In the genomic region with DNA sequence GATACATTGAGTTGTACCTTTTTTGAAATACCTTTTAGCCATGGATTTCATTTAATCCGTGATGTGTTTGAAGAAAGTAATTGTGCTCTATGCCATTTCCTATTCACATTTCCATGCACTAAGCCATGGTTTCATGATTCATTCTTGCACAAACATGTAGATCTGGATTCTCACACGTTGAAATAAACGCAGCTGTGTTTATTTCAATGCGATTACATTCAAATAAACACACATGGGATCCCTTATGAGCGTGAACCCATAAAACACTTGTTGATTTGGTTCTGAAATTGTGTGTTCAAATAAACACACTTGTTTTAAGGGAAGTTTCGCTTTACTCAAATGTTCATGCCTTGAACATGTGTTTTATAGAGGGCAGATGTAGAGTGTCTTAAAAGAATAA, we compare ENCODE assay signal across 32 cellular contexts. TPM values are rescaled to one million over a fixed set of nuclear protein-coding genes. Genes with fewer than 3 reads are reported as not detected.
A peak's percentile ranks its signal among the peaks of the same experiment; 100 is the strongest.
DNase-seq lines count a peak whose midpoint lies in the region; ATAC-seq and TF ChIP-seq lines count a peak whose summit lies in the region.
"Had no signal": no experiment of that assay in that cellular context is flagged by ENCODE, and none has a peak within 500 bp of the region (broad histone marks: within the 10 kb centered on the region; RNA-seq: fewer than 3 reads in every experiment).

No MANE protein-coding gene starts in this region.

- no peak for TF ChIP-seq POLR2A in IMR-90 (IDR thresholded peaks at IDR 0.05; ENCODE audit: low read depth, low read length)

- no peak overlapping the region for H2AK9ac ChIP-seq in IMR-90 (replicated peaks; ENCODE audit: low read depth, low read length, poor library complexity)

- H3K27me3 ChIP-seq in IMR-90 (ENCODE audit: control insufficient read depth, insufficient read depth, low read length), result no peaks in the 10 kb centered on the region
- H3K27me3 ChIP-seq: BE2C, foreskin keratinocyte, thyroid gland had no signal

- BruUV-seq in IMR-90 (replicated peaks; lab: Mats Ljungman, UMichigan), result no TSS peak

- ATAC-seq in IMR-90 (ENCODE audit: low read depth), result peak; percentile 77
- no peak for ATAC-seq in GM18502 (IDR thresholded peaks at IDR 0.05; ENCODE audit: poor library complexity, unreplicated experiment)
- ATAC-seq: activated T-cell treated with anti-CD3 and anti-CD28 coated beads, Interleukin-2, amount 50 U/mL, for 72 hours; CD8-positive, alpha-beta T cell; foreskin keratinocyte; naive thymus-derived CD8-positive, alpha-beta T cell; psoas muscle; sciatic nerve; SK-N-SH treated with all-trans-retinoic acid at 6 μM for 48 hours had no signal

- dilution Hi-C loops in IMR-90 (cut with HindIII; ENCODE audit: low sequenced_read_pairs, unreplicated experiment), result no loop called here

- H3K4me3 ChIP-seq in IMR-90 (ENCODE audit: insufficient read depth, low read depth, low read length) (no peak overlapping the region), choroid plexus epithelial cell (ENCODE audit: low read depth, low read length) (no peak overlapping the region)
- H3K4me3 ChIP-seq: psoas muscle, thyroid gland had no signal

- H2BK120ac ChIP-seq in IMR-90 (ENCODE audit: low read depth, low read length), result no peak overlapping the region

- H4K5ac ChIP-seq in IMR-90 (ENCODE audit: low read depth, low read length), result no peak overlapping the region

- peaks cover 4% of the 10 kb centered on the region; the same call in 1 of the 2 replicates for H4K20me1 ChIP-seq in IMR-90 (ENCODE audit: insufficient read depth, low read length)

- in situ Hi-C loops in IMR-90 (cut with MboI; ENCODE audit: low sequenced_read_pairs), result no loop called here

- no peak for TF ChIP-seq CTCF in IMR-90 (conservative IDR thresholded peaks at IDR 0.05; ENCODE audit: low read depth, low read length)
- TF ChIP-seq CTCF in choroid plexus epithelial cell (conservative IDR thresholded peaks at IDR 0.05; ENCODE audit: low read depth, low read length), result no peak

- H3K9me1 ChIP-seq in IMR-90 (ENCODE audit: insufficient read depth, low read length), result 0 out of 2 replicates have a peak, but pooled peaks cover 2% of the 10 kb centered on the region

- DNase-seq in EH (ENCODE audit: low read depth), result peak; percentile 26
- DNase-seq in IMR-90, result peak; percentile 85
- peak; percentile 13 for DNase-seq in choroid plexus epithelial cell (ENCODE audit: low read depth)
- DNase-seq in iris pigment epithelial cell (ENCODE audit: low read depth), result peak; percentile 55
- DNase-seq in activated naive CD4-positive, alpha-beta T cell treated with Interleukin-2 at 50 U/mL for 16 hours, result no peak
- no peak for DNase-seq in SKM-1 treated with dmso at 0.1 percent for 144 hours (lab: John Stamatoyannopoulos, UW; ENCODE audit: unreplicated experiment)
- no peak for DNase-seq in dedifferentiated amniotic fluid mesenchymal stem cell (ENCODE audit: extremely low spot score)
- DNase-seq: activated CD4-positive, alpha-beta T cell treated with anti-CD3 and anti-CD28 coated beads, Interleukin-2, amount 50 U/mL, for 48 hours; activated CD4-positive, CD25-positive, alpha-beta regulatory T cell treated with anti-CD3 and anti-CD28 coated beads, Interleukin-2, amount 50 U/mL, for 72 hours; activated naive CD4-positive, alpha-beta T cell treated with anti-CD3 and anti-CD28 coated beads, Interleukin-2, amount 10 ng/mL, durations not matched to agents 7 days and 5 days; activated T-cell treated with anti-CD3 and anti-CD28 coated beads, Interleukin-2, amount 50 U/mL, for 72 hours; amygdala; BE2C; CD8-positive, alpha-beta T cell; foreskin keratinocyte; head of caudate nucleus; midbrain; naive thymus-derived CD8-positive, alpha-beta T cell; NCI-H1417; NCI-H2081 treated with DMSO at 0.1 percent for 48 hours; NCI-H226; occipital lobe; psoas muscle; Right ventricle myocardium superior; stimulated activated CD4-positive, alpha-beta T cell treated with anti-CD3 and anti-CD28 coated beads, Interleukin-12 subunit alpha, Interleukin-12 subunit beta, amount 100 ng/mL, for 4 hours; stimulated activated CD4-positive, alpha-beta T cell treated with anti-CD3 and anti-CD28 coated beads, Interleukin-4, amount 100 ng/mL, for 1 hour; T-helper 2 cell; thyroid gland had no signal

- peak overlapping the region; percentile 42; the same call in 1 of the 2 replicates for H3K4me2 ChIP-seq in IMR-90 (ENCODE audit: low read depth, low read length)

- no peak overlapping the region for H2BK20ac ChIP-seq in IMR-90 (ENCODE audit: low read depth, low read length)

- intact Hi-C loops in IMR-90 (cut with micrococcal nuclease), result no loop called here

- peaks cover 9 to 15% of the 10 kb centered on the region in 2 experiments for H3K79me1 ChIP-seq in IMR-90 (ENCODE audit: low read depth in 1 of 2, low read length in 2 of 2)

- H3K9ac ChIP-seq in IMR-90 (ENCODE audit: low read depth, low read length), result no peak overlapping the region

- TF ChIP-seq RAD21 in IMR-90 (IDR thresholded peaks at IDR 0.05; ENCODE audit: low read length), result no peak

- no peak overlapping the region for H2AK5ac ChIP-seq in IMR-90 (ENCODE audit: low read depth, low read length)

- no peak overlapping the region for H3K23ac ChIP-seq in IMR-90 (ENCODE audit: low read depth, low read length)

- no peak overlapping the region for H2BK15ac ChIP-seq in IMR-90 (ENCODE audit: low read depth, low read length)

- no peaks in the 10 kb centered on the region for H3K36me3 ChIP-seq in IMR-90 (ENCODE audit: control insufficient read depth, insufficient read depth, low read length)
- H3K36me3 ChIP-seq: BE2C, thyroid gland had no signal

- CTCF ChIA-PET in IMR-90 (lab: Yijun Ruan, JAX), result interaction anchor here (1.2 kb wide), 1 partner anchor 19 kb away, joined by 3 read pairs; no protein-coding TSS in a partner anchor

- no CpG with 5 or more reads among the region's 6 CpGs for WGBS in IMR-90 (ENCODE audit: extremely low coverage in 2 of 2, insufficient read length in 1 of 2), 2 experiments

- H3K18ac ChIP-seq in IMR-90 (ENCODE audit: low read depth, low read length), result no peak overlapping the region

- no peak overlapping the region for H4K8ac ChIP-seq in IMR-90 (ENCODE audit: low read depth in 2 of 2, low read length in 2 of 2)

- POLR2A ChIA-PET in IMR-90 (lab: Charles Lee; ENCODE audit: unreplicated experiment), result no interaction called here

- H2BK5ac ChIP-seq in IMR-90 (ENCODE audit: low read depth, low read length, poor library complexity, severe bottlenecking), result no peak overlapping the region

- H3K4ac ChIP-seq in IMR-90 (ENCODE audit: low read depth, low read length), result no peak overlapping the region

- no peak overlapping the region for H2AFZ ChIP-seq in IMR-90 (replicated peaks; ENCODE audit: low read length, poor library complexity)

- H3K27ac ChIP-seq in IMR-90 (ENCODE audit: insufficient read depth, low read length), result no peak overlapping the region
- H3K27ac ChIP-seq: foreskin keratinocyte, HL-60, psoas muscle, thyroid gland had no signal

- H3K9me3 ChIP-seq in IMR-90 (ENCODE audit: control insufficient read depth, insufficient read depth, low read length), result no peaks in the 10 kb centered on the region
- H3K9me3 ChIP-seq: BE2C, psoas muscle, thyroid gland had no signal

- no peak overlapping the region for H4K91ac ChIP-seq in IMR-90 (ENCODE audit: insufficient read depth, low read depth, low read length)

- H3K56ac ChIP-seq in IMR-90 (ENCODE audit: extremely low read depth, insufficient read depth, low read length), result no peak overlapping the region

- H3K14ac ChIP-seq in IMR-90 (replicated peaks; ENCODE audit: low read depth, low read length), result no peak overlapping the region

- peaks cover 4% of the 10 kb centered on the region for H3K4me1 ChIP-seq in IMR-90 (ENCODE audit: control insufficient read depth, insufficient read depth, low read length)
- H3K4me1 ChIP-seq: psoas muscle had no signal

TF ChIP-seq in IMR-90, 13 proteins besides CTCF, POLR2A, EP300 and RAD21:
- no peak for TF ChIP-seq CHD1 (IDR thresholded peaks at IDR 0.05; ENCODE audit: low read depth, low read length)
- TF ChIP-seq RCOR1 (IDR thresholded peaks at IDR 0.05; ENCODE audit: insufficient replicate concordance, low read length), result no peak
- 0 out of 2 replicates have a peak, but pooled peaks have one; percentile 31 for TF ChIP-seq BHLHE40 (IDR thresholded peaks at IDR 0.05; ENCODE audit: low read depth, low read length)
- TF ChIP-seq FOS (IDR thresholded peaks at IDR 0.05; ENCODE audit: low read depth, low read length), result no peak
- TF ChIP-seq CEBPB (IDR thresholded peaks at IDR 0.05; ENCODE audit: low read depth, low read length), result peak; percentile 60
- no peak for TF ChIP-seq MAZ (IDR thresholded peaks at IDR 0.05; ENCODE audit: borderline replicate concordance, low read depth, low read length)

RNA-seq across cellular contexts. Expression of a gene that starts 39.2 kb away (rescaled TPM):
- total RNA-seq in IMR-90 (2012; rRNA removed), result 87.5 and 107 TPM in 2 replicates
- polyA plus RNA-seq in IMR-90 (2012; rRNA removed), result 13.5 and 13.6 TPM in 2 replicates
- 10.0 and 10.6 TPM in 2 replicates for polyA plus RNA-seq in IMR-90 (2012; cell fraction: cytosol; rRNA removed)
- 11.0 and 23.8 TPM in 2 replicates for polyA plus RNA-seq in IMR-90 (2012; cell fraction: nucleus; rRNA removed; ENCODE audit: low replicate concordance)

Comparison
In these comparisons a context has a peak if more than half of its experiments do, and no peak if none do; other contexts are left out.
1. DNase-seq: peak in EH (single experiment), IMR-90 (single experiment), choroid plexus epithelial cell (single experiment) and iris pigment epithelial cell (single experiment); none in activated naive CD4-positive, alpha-beta T cell treated with Interleukin-2 at 50 U/mL for 16 hours (single experiment), SKM-1 treated with dmso at 0.1 percent for 144 hours (single experiment) and dedifferentiated amniotic fluid mesenchymal stem cell (single experiment).